22 cellular contexts compared by ENCODE assay signal in the genomic region with DNA sequence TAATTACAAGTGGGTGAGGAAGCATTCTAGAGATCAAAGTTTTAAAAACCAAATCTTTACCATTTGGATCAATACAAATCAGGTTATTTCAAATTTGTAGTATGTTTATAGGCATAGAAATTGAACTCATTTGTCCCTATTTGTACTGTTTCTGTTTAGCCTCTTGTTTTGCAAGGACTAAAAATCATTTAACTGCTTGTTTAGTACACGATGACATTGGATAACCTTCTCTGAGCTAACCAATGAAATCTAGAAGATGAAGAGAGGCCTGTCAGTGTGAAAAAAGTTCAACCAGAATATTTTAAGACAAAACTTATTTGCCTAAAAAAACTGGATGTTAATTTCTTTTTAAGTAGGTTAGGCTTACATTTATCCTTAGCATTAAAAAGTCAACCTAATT.
"Had no signal": no experiment of that assay in that cellular context is flagged by ENCODE, and none has a peak within 500 bp of the region (broad histone marks: within the 10 kb centered on the region; RNA-seq: fewer than 3 reads in every experiment).

No MANE protein-coding gene starts in this region.

- ATAC-seq: activated CD8-positive, alpha-beta T cell treated with anti-CD3 and anti-CD28 coated beads for 36 hours; body of pancreas; gastroesophageal sphincter; left cardiac atrium; natural killer cell treated with Interleukin-12 subunit alpha and Interleukin-12 subunit beta and Interleukin-15 and Interleukin-18, amount 100 ng/mL, for 72 hours; T-cell; upper lobe of right lung had no signal

- H3K27ac Mint-ChIP-seq: activated CD4-positive, alpha-beta T cell treated with anti-CD3 and anti-CD28 coated beads, Interleukin-2, amount 10 ng/mL, durations not matched to agents 24 days and 14 days; activated CD8-positive, alpha-beta T cell treated with anti-CD3 and anti-CD28 coated beads for 36 hours; activated naive CD8-positive, alpha-beta T cell treated with anti-CD3 and anti-CD28 coated beads, Interleukin-2, amount 10 ng/mL, durations not matched to agents 7 days and 5 days; activated T-cell treated with anti-CD3 and anti-CD28 coated beads, Interleukin-2, amount 50 U/mL, for 24 hours; activated T-helper 2 cell treated with anti-CD3 and anti-CD28 coated beads, Interferon-gamma antibody, Interleukin-2, Interleukin-4, amounts not matched to agents 10 μg/mL and 5 μg/mL and 100 μg/mL, durations not matched to agents 14 hours and 24 hours and 36 hours; natural killer cell treated with Interleukin-12 subunit alpha and Interleukin-12 subunit beta and Interleukin-15 and Interleukin-18, amount 100 ng/mL, for 72 hours; T-cell had no signal

- H3K4me1 Mint-ChIP-seq: activated CD4-positive, alpha-beta T cell treated with anti-CD3 and anti-CD28 coated beads, Interleukin-2, amount 10 ng/mL, durations not matched to agents 24 days and 14 days; activated naive CD8-positive, alpha-beta T cell treated with anti-CD3 and anti-CD28 coated beads, Interleukin-2, amount 10 ng/mL, durations not matched to agents 7 days and 5 days; central memory CD8-positive, alpha-beta T cell; T-cell had no signal

- DNase-seq: activated CD4-positive, alpha-beta T cell treated with anti-CD3 and anti-CD28 coated beads, Interleukin-2, amount 10 ng/mL, durations not matched to agents 24 days and 14 days; activated CD8-positive, alpha-beta T cell treated with anti-CD3 and anti-CD28 coated beads for 36 hours; activated naive CD4-positive, alpha-beta T cell treated with Interleukin-2 at 50 U/mL for 16 hours; activated naive CD8-positive, alpha-beta T cell treated with anti-CD3 and anti-CD28 coated beads, Interleukin-2, amount 10 ng/mL, durations not matched to agents 7 days and 5 days; activated T-cell treated with anti-CD3 and anti-CD28 coated beads, Interleukin-2, amount 50 U/mL, for 24 hours; amygdala; body of pancreas; cortex of kidney; effector CD4-positive, alpha-beta T cell; left cardiac atrium; retina; stimulated activated CD4-positive, alpha-beta T cell treated with anti-CD3 and anti-CD28 coated beads, Interleukin-12 subunit alpha, Interleukin-12 subunit beta, amount 100 ng/mL, for 4 hours; stimulated activated CD4-positive, alpha-beta T cell treated with anti-CD3 and anti-CD28 coated beads, Interleukin-1b, Interleukin-23, amount 100 ng/mL, for 48 hours; stimulated activated CD8-positive, alpha-beta memory T cell treated with anti-CD3 and anti-CD28 coated beads, Interleukin-4, amount 100 ng/mL, for 48 hours; stimulated activated naive CD4-positive, alpha-beta T cell; T-cell; T1000; upper lobe of right lung had no signal

- H3K36me3 Mint-ChIP-seq: activated naive CD8-positive, alpha-beta T cell treated with anti-CD3 and anti-CD28 coated beads, Interleukin-2, amount 10 ng/mL, durations not matched to agents 7 days and 5 days; natural killer cell treated with Interleukin-12 subunit alpha and Interleukin-12 subunit beta and Interleukin-15 and Interleukin-18, amount 100 ng/mL, for 72 hours; T-cell had no signal

- H3K9me3 Mint-ChIP-seq: activated CD4-positive, alpha-beta T cell treated with anti-CD3 and anti-CD28 coated beads, Interleukin-2, amount 10 ng/mL, durations not matched to agents 24 days and 14 days; activated CD8-positive, alpha-beta T cell treated with anti-CD3 and anti-CD28 coated beads for 36 hours; activated naive CD8-positive, alpha-beta T cell treated with anti-CD3 and anti-CD28 coated beads, Interleukin-2, amount 10 ng/mL, durations not matched to agents 7 days and 5 days; activated T-cell treated with anti-CD3 and anti-CD28 coated beads, Interleukin-2, amount 50 U/mL, for 24 hours; activated T-helper 2 cell treated with anti-CD3 and anti-CD28 coated beads, Interferon-gamma antibody, Interleukin-2, Interleukin-4, amounts not matched to agents 10 μg/mL and 5 μg/mL and 100 μg/mL, durations not matched to agents 14 hours and 24 hours and 36 hours; central memory CD8-positive, alpha-beta T cell; natural killer cell treated with Interleukin-12 subunit alpha and Interleukin-12 subunit beta and Interleukin-15 and Interleukin-18, amount 100 ng/mL, for 72 hours; T-cell had no signal

- H3K4me3 Mint-ChIP-seq: activated CD4-positive, alpha-beta T cell treated with anti-CD3 and anti-CD28 coated beads, Interleukin-2, amount 10 ng/mL, durations not matched to agents 24 days and 14 days; activated CD8-positive, alpha-beta T cell treated with anti-CD3 and anti-CD28 coated beads for 36 hours; activated naive CD8-positive, alpha-beta T cell treated with anti-CD3 and anti-CD28 coated beads, Interleukin-2, amount 10 ng/mL, durations not matched to agents 7 days and 5 days; activated T-cell treated with anti-CD3 and anti-CD28 coated beads, Interleukin-2, amount 50 U/mL, for 24 hours; central memory CD8-positive, alpha-beta T cell; natural killer cell treated with Interleukin-12 subunit alpha and Interleukin-12 subunit beta and Interleukin-15 and Interleukin-18, amount 100 ng/mL, for 72 hours; T-cell had no signal
